Comparison of ENCODE assay signal across 2 cellular contexts in genomic region chr15:50181983-50182232, GRCh38.
TF ChIP-seq lines count a peak whose summit lies in the region.

SLC27A2 (plus strand) TSS chr15:50182196; CDS start chr15:50182428, 232 bp downstream.

TF ChIP-seq in K562, 482 proteins besides CTCF, POLR2A, EP300 and RAD21 (continued from another document):
- TF ChIP-seq CTBP1 (IDR thresholded peaks at IDR 0.05; ENCODE audit: borderline replicate concordance) (no peak), PREB (CRISPR knock-in tag; IDR thresholded peaks at IDR 0.05) (no peak), ZKSCAN8 (CRISPR knock-in tag; IDR thresholded peaks at IDR 0.05) (no peak), ZNF12 (CRISPR knock-in tag; IDR thresholded peaks at IDR 0.05) (no peak), JUNB (CRISPR knock-in tag; conservative IDR thresholded peaks at IDR 0.05) (no peak), VEZF1 (CRISPR knock-in tag; IDR thresholded peaks at IDR 0.05) (0 out of 2 replicates have a peak, but pooled peaks have one; percentile 31), ZBTB17 (CRISPR knock-in tag; IDR thresholded peaks at IDR 0.05) (no peak), GABPB2 (CRISPR knock-in tag; conservative IDR thresholded peaks at IDR 0.05) (no peak), STAT5A (IDR thresholded peaks at IDR 0.05; ENCODE audit: borderline replicate concordance, low read length) (no peak), ERF (CRISPR knock-in tag; IDR thresholded peaks at IDR 0.05) (no peak), SIX5 (IDR thresholded peaks at IDR 0.05; ENCODE audit: borderline replicate concordance in 1 of 2, insufficient read depth in 1 of 2, low read depth in 1 of 2, low read length in 2 of 2) (no peak), POLR3A (IDR thresholded peaks at IDR 0.05; ENCODE audit: borderline replicate concordance, extremely low read depth, insufficient read depth, insufficient read length) (no peak), ZMIZ1 (IDR thresholded peaks at IDR 0.05; ENCODE audit: low read depth in 2 of 2, low read length in 2 of 2) (0 out of 4 replicates have a peak, but pooled peaks of 1 of the 2 experiments have one; percentile 24), RCOR1 (IDR thresholded peaks at IDR 0.05; ENCODE audit: borderline replicate concordance in 1 of 2, low read depth in 2 of 2, low read length in 2 of 2) (peak in 1 of 2 experiments; percentile 51; a peak in 1 of 4 replicates), E2F4 (CRISPR knock-in tag; IDR thresholded peaks at IDR 0.05; ENCODE audit: low read depth) (no peak), SMARCB1 (IDR thresholded peaks at IDR 0.05; ENCODE audit: insufficient read length, low read depth) (no peak), LCOR (CRISPR knock-in tag; IDR thresholded peaks at IDR 0.05) (peak; percentile 40; the same call in 1 of the 2 replicates), C11orf30 (IDR thresholded peaks at IDR 0.05; ENCODE audit: low read depth) (no peak), MAX (CRISPR knock-in tag; IDR thresholded peaks at IDR 0.05) (peak; percentile 88), HIVEP1 (CRISPR knock-in tag; IDR thresholded peaks at IDR 0.05) (no peak)
- TF ChIP-seq, protein P1, sequence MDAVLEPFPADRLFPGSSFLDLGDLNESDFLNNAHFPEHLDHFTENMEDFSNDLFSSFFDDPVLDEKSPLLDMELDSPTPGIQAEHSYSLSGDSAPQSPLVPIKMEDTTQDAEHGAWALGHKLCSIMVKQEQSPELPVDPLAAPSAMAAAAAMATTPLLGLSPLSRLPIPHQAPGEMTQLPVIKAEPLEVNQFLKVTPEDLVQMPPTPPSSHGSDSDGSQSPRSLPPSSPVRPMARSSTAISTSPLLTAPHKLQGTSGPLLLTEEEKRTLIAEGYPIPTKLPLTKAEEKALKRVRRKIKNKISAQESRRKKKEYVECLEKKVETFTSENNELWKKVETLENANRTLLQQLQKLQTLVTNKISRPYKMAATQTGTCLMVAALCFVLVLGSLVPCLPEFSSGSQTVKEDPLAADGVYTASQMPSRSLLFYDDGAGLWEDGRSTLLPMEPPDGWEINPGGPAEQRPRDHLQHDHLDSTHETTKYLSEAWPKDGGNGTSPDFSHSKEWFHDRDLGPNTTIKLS (IDR thresholded peaks at IDR 0.05; ENCODE audit: borderline replicate concordance, low read depth), result no peak

TF ChIP-seq in HepG2, 621 proteins besides CTCF, POLR2A, EP300 and RAD21 (continued from another document and continues in another):
- TF ChIP-seq, protein P2, sequence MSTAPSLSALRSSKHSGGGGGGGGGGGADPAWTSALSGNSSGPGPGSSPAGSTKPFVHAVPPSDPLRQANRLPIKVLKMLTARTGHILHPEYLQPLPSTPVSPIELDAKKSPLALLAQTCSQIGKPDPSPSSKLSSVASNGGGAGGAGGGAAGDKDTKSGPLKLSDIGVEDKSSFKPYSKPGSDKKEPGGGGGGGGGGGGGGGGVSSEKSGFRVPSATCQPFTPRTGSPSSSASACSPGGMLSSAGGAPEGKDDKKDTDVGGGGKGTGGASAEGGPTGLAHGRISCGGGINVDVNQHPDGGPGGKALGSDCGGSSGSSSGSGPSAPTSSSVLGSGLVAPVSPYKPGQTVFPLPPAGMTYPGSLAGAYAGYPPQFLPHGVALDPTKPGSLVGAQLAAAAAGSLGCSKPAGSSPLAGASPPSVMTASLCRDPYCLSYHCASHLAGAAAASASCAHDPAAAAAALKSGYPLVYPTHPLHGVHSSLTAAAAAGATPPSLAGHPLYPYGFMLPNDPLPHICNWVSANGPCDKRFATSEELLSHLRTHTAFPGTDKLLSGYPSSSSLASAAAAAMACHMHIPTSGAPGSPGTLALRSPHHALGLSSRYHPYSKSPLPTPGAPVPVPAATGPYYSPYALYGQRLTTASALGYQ (CRISPR knock-in tag; IDR thresholded peaks at IDR 0.05), result no peak
- TF ChIP-seq ZNF792 (CRISPR knock-in tag; IDR thresholded peaks at IDR 0.05), result no peak
- TF ChIP-seq MTA1 (CRISPR knock-in tag; IDR thresholded peaks at IDR 0.05; ENCODE audit: borderline replicate concordance), result no peak
- TF ChIP-seq ZMYM3 (CRISPR knock-in tag; IDR thresholded peaks at IDR 0.05), result no peak
- TF ChIP-seq NFKB2 (CRISPR knock-in tag; IDR thresholded peaks at IDR 0.05; ENCODE audit: borderline replicate concordance), result peak; percentile 46; the same call in 1 of the 2 replicates
- no peak for TF ChIP-seq RELA (CRISPR knock-in tag; IDR thresholded peaks at IDR 0.05)
- TF ChIP-seq, protein P3, sequence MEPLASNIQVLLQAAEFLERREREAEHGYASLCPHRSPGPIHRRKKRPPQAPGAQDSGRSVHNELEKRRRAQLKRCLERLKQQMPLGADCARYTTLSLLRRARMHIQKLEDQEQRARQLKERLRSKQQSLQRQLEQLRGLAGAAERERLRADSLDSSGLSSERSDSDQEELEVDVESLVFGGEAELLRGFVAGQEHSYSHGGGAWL (CRISPR knock-in tag; IDR thresholded peaks at IDR 0.05), result peak; percentile 64; the same call in 1 of the 2 replicates
- TF ChIP-seq ZNF335 (CRISPR knock-in tag; IDR thresholded peaks at IDR 0.05), result no peak
- 0 out of 2 replicates have a peak, but pooled peaks have one; percentile 20 for TF ChIP-seq POGZ (CRISPR knock-in tag; IDR thresholded peaks at IDR 0.05)
- TF ChIP-seq, protein P4, sequence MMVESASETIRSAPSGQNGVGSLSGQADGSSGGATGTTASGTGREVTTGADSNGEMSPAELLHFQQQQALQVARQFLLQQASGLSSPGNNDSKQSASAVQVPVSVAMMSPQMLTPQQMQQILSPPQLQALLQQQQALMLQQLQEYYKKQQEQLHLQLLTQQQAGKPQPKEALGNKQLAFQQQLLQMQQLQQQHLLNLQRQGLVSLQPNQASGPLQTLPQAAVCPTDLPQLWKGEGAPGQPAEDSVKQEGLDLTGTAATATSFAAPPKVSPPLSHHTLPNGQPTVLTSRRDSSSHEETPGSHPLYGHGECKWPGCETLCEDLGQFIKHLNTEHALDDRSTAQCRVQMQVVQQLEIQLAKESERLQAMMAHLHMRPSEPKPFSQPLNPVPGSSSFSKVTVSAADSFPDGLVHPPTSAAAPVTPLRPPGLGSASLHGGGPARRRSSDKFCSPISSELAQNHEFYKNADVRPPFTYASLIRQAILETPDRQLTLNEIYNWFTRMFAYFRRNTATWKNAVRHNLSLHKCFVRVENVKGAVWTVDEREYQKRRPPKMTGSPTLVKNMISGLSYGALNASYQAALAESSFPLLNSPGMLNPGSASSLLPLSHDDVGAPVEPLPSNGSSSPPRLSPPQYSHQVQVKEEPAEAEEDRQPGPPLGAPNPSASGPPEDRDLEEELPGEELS (CRISPR knock-in tag; IDR thresholded peaks at IDR 0.05), result no peak
- no peak for TF ChIP-seq GATAD2A (CRISPR knock-in tag; IDR thresholded peaks at IDR 0.05)
- TF ChIP-seq ZNF766 (CRISPR knock-in tag; IDR thresholded peaks at IDR 0.05; ENCODE audit: borderline replicate concordance), result peak; percentile 23; the same call in 1 of the 2 replicates
- no peak for TF ChIP-seq ZNF362 (CRISPR knock-in tag; IDR thresholded peaks at IDR 0.05; ENCODE audit: borderline replicate concordance)
- no peak for TF ChIP-seq ZSCAN22 (CRISPR knock-in tag; IDR thresholded peaks at IDR 0.05)
- no peak for TF ChIP-seq ZNF143 (CRISPR knock-in tag; IDR thresholded peaks at IDR 0.05)
- TF ChIP-seq ZNF44 (CRISPR knock-in tag; IDR thresholded peaks at IDR 0.05), result 0 out of 2 replicates have a peak, but pooled peaks have one; percentile 59
- TF ChIP-seq DNMT3B (CRISPR knock-in tag; conservative IDR thresholded peaks at IDR 0.05), result 0 out of 2 replicates have a peak, but pooled peaks have one; percentile 44
- TF ChIP-seq SMAD3 (CRISPR knock-in tag; IDR thresholded peaks at IDR 0.05), result no peak
- no peak for TF ChIP-seq ZNF501 (CRISPR knock-in tag; IDR thresholded peaks at IDR 0.05)
- TF ChIP-seq CBX5 (CRISPR knock-in tag; IDR thresholded peaks at IDR 0.05; ENCODE audit: borderline replicate concordance), result no peak
- TF ChIP-seq SRSF9 (IDR thresholded peaks at IDR 0.05; ENCODE audit: borderline replicate concordance, insufficient read depth, low read depth, low read length, poor library complexity, severe bottlenecking), result no peak
- TF ChIP-seq ZNF282 (IDR thresholded peaks at IDR 0.05; ENCODE audit: partially characterized antibody), result no peak
- no peak for TF ChIP-seq WIZ (CRISPR knock-in tag; IDR thresholded peaks at IDR 0.05)
- TF ChIP-seq ZNF83 (CRISPR knock-in tag; IDR thresholded peaks at IDR 0.05; ENCODE audit: borderline replicate concordance), result no peak
- TF ChIP-seq ZBTB7B (CRISPR knock-in tag; IDR thresholded peaks at IDR 0.05), result 0 out of 2 replicates have a peak, but pooled peaks have one; percentile 14
- no peak for TF ChIP-seq ZBTB46 (CRISPR knock-in tag; IDR thresholded peaks at IDR 0.05; ENCODE audit: borderline replicate concordance)
- no peak for TF ChIP-seq POGK (CRISPR knock-in tag; conservative IDR thresholded peaks at IDR 0.05)
- TF ChIP-seq ZNF33B (CRISPR knock-in tag; IDR thresholded peaks at IDR 0.05), result peak; percentile 75; the same call in 1 of the 2 replicates
- TF ChIP-seq ZNF224 (CRISPR knock-in tag; IDR thresholded peaks at IDR 0.05), result no peak
- no peak for TF ChIP-seq MIER2 (CRISPR knock-in tag; IDR thresholded peaks at IDR 0.05)
- no peak for TF ChIP-seq ZNF30 (CRISPR knock-in tag; IDR thresholded peaks at IDR 0.05)
- no peak for TF ChIP-seq GLMP (CRISPR knock-in tag; IDR thresholded peaks at IDR 0.05; ENCODE audit: borderline replicate concordance)
- no peak for TF ChIP-seq ZC3H4 (CRISPR knock-in tag; IDR thresholded peaks at IDR 0.05; ENCODE audit: borderline replicate concordance)
- no peak for TF ChIP-seq ZNF160 (CRISPR knock-in tag; IDR thresholded peaks at IDR 0.05)
- TF ChIP-seq, protein P5, sequence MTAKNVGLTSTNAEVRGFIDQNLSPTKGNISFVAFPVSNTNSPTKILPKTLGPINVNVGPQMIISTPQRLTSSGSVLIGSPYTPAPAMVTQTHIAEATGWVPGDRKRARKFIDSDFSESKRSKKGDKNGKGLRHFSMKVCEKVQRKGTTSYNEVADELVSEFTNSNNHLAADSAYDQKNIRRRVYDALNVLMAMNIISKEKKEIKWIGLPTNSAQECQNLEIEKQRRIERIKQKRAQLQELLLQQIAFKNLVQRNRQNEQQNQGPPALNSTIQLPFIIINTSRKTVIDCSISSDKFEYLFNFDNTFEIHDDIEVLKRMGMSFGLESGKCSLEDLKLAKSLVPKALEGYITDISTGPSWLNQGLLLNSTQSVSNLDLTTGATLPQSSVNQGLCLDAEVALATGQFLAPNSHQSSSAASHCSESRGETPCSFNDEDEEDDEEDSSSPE (CRISPR knock-in tag; IDR thresholded peaks at IDR 0.05), result peak; percentile 71; the same call in 1 of the 2 replicates
- no peak for TF ChIP-seq ZNF572 (CRISPR knock-in tag; IDR thresholded peaks at IDR 0.05)
- TF ChIP-seq ZNF781 (CRISPR knock-in tag; IDR thresholded peaks at IDR 0.05; ENCODE audit: borderline replicate concordance, not compliant biosample characterization), result no peak
- TF ChIP-seq, protein P6, sequence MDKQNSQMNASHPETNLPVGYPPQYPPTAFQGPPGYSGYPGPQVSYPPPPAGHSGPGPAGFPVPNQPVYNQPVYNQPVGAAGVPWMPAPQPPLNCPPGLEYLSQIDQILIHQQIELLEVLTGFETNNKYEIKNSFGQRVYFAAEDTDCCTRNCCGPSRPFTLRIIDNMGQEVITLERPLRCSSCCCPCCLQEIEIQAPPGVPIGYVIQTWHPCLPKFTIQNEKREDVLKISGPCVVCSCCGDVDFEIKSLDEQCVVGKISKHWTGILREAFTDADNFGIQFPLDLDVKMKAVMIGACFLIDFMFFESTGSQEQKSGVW (CRISPR knock-in tag; IDR thresholded peaks at IDR 0.05; ENCODE audit: borderline replicate concordance), result no peak
- TF ChIP-seq ZNF460 (CRISPR knock-in tag; IDR thresholded peaks at IDR 0.05; ENCODE audit: borderline replicate concordance), result no peak
- TF ChIP-seq PPARG (CRISPR knock-in tag; conservative IDR thresholded peaks at IDR 0.05), result no peak
- TF ChIP-seq ELF3 (CRISPR knock-in tag; IDR thresholded peaks at IDR 0.05), result no peak
- no peak for TF ChIP-seq RCOR2 (CRISPR knock-in tag; IDR thresholded peaks at IDR 0.05)
